In the genomic region with DNA sequence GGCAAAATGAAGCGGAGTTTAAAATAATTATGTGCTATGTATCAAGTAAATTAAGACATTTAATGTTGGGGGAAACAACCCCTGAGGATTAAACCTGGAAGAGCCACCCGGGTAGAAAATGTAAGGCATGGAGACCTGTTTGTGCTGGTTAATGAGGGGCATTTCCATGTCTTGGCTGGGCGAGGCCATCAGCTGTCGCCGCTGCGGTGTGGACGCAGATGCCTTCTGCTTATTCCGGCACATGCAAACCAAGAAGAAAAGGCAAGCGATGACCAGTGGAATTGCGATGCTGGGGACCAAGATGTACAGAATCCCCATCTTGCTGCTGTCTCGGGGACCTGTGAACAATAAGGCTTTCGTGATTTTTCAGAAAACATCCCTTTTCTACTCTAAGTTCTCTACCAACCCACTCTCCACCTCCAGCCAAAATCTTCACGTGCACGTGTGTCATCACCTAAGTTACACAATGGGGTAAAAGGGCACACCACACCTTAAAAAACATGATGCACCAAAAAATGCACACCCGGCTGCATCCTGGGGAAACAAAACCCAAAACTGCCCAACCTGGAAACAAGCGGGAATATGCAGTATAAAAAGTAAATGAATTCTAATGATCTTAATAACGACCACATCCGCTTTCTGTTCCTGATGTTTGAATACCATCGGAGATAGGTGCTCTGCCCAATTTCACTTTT, we compare ENCODE assay signal across 14 cellular contexts.
"Had no signal": no experiment of that assay in that cellular context is flagged by ENCODE, and none has a peak within 500 bp of the region (broad histone marks: within the 10 kb centered on the region; RNA-seq: fewer than 3 reads in every experiment).

No MANE protein-coding gene starts in this region.

- H3K4me3 ChIP-seq: pancreas, thoracic aorta, tibial nerve, upper lobe of right lung, uterus had no signal

- H3K27me3 Mint-ChIP-seq: progenitor cell of endocrine pancreas had no signal

- H3K36me3 Mint-ChIP-seq: immature natural killer cell; naive thymus-derived CD8-positive, alpha-beta T cell; stimulated activated naive B cell treated with anti-CD40 and anti-IgM and Interleukin-4, amounts not matched to agents 10 μg/mL and 1 μg/mL and 100 μg/mL, for 72 hours had no signal

- H3K27ac ChIP-seq: pancreas, thoracic aorta, tibial nerve, upper lobe of right lung had no signal

- H3K4me1 ChIP-seq: pancreas, tibial nerve, upper lobe of right lung had no signal

- H3K27me3 ChIP-seq: pancreas, tibial nerve, upper lobe of right lung, uterus had no signal

- DNase-seq: cerebellar nuclear complex, cortex of kidney, upper lobe of right lung had no signal

- H3K4me1 Mint-ChIP-seq: immature natural killer cell; naive thymus-derived CD8-positive, alpha-beta T cell had no signal

- H3K27ac Mint-ChIP-seq: effector memory CD8-positive, alpha-beta T cell; naive thymus-derived CD8-positive, alpha-beta T cell; nephron progenitor cell; progenitor cell of endocrine pancreas; stimulated activated naive CD8-positive, alpha-beta T cell treated with anti-CD3 and anti-CD28 coated beads, Interleukin-15, Interleukin-2, amounts not matched to agents 100 ng/mL and 50 ng/mL, for 24 hours had no signal

- H3K4me3 Mint-ChIP-seq: effector memory CD8-positive, alpha-beta T cell; immature natural killer cell; naive thymus-derived CD8-positive, alpha-beta T cell; nephron progenitor cell; stimulated activated naive B cell treated with anti-CD40 and anti-IgM and Interleukin-4, amounts not matched to agents 10 μg/mL and 1 μg/mL and 100 μg/mL, for 72 hours; stimulated activated naive CD8-positive, alpha-beta T cell treated with anti-CD3 and anti-CD28 coated beads, Interleukin-15, Interleukin-2, amounts not matched to agents 100 ng/mL and 50 ng/mL, for 24 hours had no signal

- H3K9me3 ChIP-seq: pancreas, thoracic aorta, tibial nerve, upper lobe of right lung, uterus had no signal

- H3K36me3 ChIP-seq: pancreas, thoracic aorta, tibial nerve, upper lobe of right lung, uterus had no signal

- H3K9me3 Mint-ChIP-seq: effector memory CD8-positive, alpha-beta T cell; immature natural killer cell; nephron progenitor cell; stimulated activated naive B cell treated with anti-CD40 and anti-IgM and Interleukin-4, amounts not matched to agents 10 μg/mL and 1 μg/mL and 100 μg/mL, for 72 hours; stimulated activated naive CD8-positive, alpha-beta T cell treated with anti-CD3 and anti-CD28 coated beads, Interleukin-15, Interleukin-2, amounts not matched to agents 100 ng/mL and 50 ng/mL, for 24 hours had no signal
